Comparison of ENCODE assay signal across 8 cellular contexts in genomic region chr10:43137971-43138756, GRCh38. TPM values are rescaled to one million over a fixed set of nuclear protein-coding genes. Genes with fewer than 3 reads are reported as not detected.
A peak's percentile ranks its signal among the peaks of the same experiment; 100 is the strongest.
DNase-seq lines count a peak whose midpoint lies in the region; ATAC-seq and TF ChIP-seq lines count a peak whose summit lies in the region.

A gene with protein sequence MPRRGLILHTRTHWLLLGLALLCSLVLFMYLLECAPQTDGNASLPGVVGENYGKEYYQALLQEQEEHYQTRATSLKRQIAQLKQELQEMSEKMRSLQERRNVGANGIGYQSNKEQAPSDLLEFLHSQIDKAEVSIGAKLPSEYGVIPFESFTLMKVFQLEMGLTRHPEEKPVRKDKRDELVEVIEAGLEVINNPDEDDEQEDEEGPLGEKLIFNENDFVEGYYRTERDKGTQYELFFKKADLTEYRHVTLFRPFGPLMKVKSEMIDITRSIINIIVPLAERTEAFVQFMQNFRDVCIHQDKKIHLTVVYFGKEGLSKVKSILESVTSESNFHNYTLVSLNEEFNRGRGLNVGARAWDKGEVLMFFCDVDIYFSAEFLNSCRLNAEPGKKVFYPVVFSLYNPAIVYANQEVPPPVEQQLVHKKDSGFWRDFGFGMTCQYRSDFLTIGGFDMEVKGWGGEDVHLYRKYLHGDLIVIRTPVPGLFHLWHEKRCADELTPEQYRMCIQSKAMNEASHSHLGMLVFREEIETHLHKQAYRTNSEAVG (plus strand): TSS chr10:43138445. CDS start chr10:43155150, 16,705 bp downstream.

- no peaks in the 10 kb centered on the region for H3K27me3 ChIP-seq in left lung

- H3K27ac Mint-ChIP-seq in dendritic cell treated with granulocyte-macrophage colony-stimulating factor and Interleukin-4, amounts not matched to agents 40 ng/mL and 50 ng/mL, for 4 days: peak within 1 kb of the TSS; percentile 90

- no peaks in the 10 kb centered on the region for H3K36me3 ChIP-seq in left lung

- peak within 1 kb of the TSS; percentile 97 for H3K4me3 Mint-ChIP-seq in dendritic cell treated with granulocyte-macrophage colony-stimulating factor and Interleukin-4, amounts not matched to agents 40 ng/mL and 50 ng/mL, for 4 days

- DNase-seq in Ammon's horn (ENCODE audit: low spot score): peak; percentile 80
- peak; percentile 45 for DNase-seq in NCI-H526 treated with DMSO at 0.1 percent for 48 hours (lab: John Stamatoyannopoulos, UW)
- peak; percentile 85 for DNase-seq in activated CD4-positive, alpha-beta T cell treated with anti-CD3 and anti-CD28 coated beads, Interleukin-2, amount 50 U/mL, for 1 hour
- DNase-seq in left lung: peak; percentile 89 to 97
- peak; percentile 79 for DNase-seq in stimulated activated CD4-positive, alpha-beta T cell treated with anti-CD3 and anti-CD28 coated beads, Interleukin-2, amount 100 ng/mL, for 4 hours (ENCODE audit: low read depth)

- peaks cover 60% of the 10 kb centered on the region for H3K4me1 Mint-ChIP-seq in dendritic cell treated with granulocyte-macrophage colony-stimulating factor and Interleukin-4, amounts not matched to agents 40 ng/mL and 50 ng/mL, for 4 days (ENCODE audit: low read depth)

- peak; percentile 70 for ATAC-seq in HG03354 (IDR thresholded peaks at IDR 0.05; ENCODE audit: poor library complexity, severe bottlenecking, unreplicated experiment)
- peak; percentile 94 for ATAC-seq in left lung

- peaks cover 32% of the 10 kb centered on the region for H3K36me3 Mint-ChIP-seq in dendritic cell treated with granulocyte-macrophage colony-stimulating factor and Interleukin-4, amounts not matched to agents 40 ng/mL and 50 ng/mL, for 4 days (ENCODE audit: low read depth)

- H3K9me3 ChIP-seq in left lung: no peaks in the 10 kb centered on the region

- intact Hi-C loops in dendritic cell treated with granulocyte-macrophage colony-stimulating factor and Interleukin-4, amounts not matched to agents 40 ng/mL and 50 ng/mL, for 4 days (cut with micrococcal nuclease): no loop called here
- intact Hi-C loops in left lung (cut with DNase I): no loop called here

- H3K27ac ChIP-seq in left lung: peak within 1 kb of the TSS; percentile 96 to 97

- peak within 1 kb of the TSS; percentile 82 to 96 for H3K4me3 ChIP-seq in left lung

- TF ChIP-seq POLR2A in GM19099 (IDR thresholded peaks at IDR 0.05; ENCODE audit: extremely low read depth, insufficient read length, low read depth): peak; percentile 91

- no peak for TF ChIP-seq CTCF in left lung (IDR thresholded peaks at IDR 0.05)

- peaks cover 25 to 58% of the 10 kb centered on the region in 2 donors for H3K4me1 ChIP-seq in left lung

- H3K9me3 Mint-ChIP-seq in dendritic cell treated with granulocyte-macrophage colony-stimulating factor and Interleukin-4, amounts not matched to agents 40 ng/mL and 50 ng/mL, for 4 days: no peaks in the 10 kb centered on the region

- H3K27me3 Mint-ChIP-seq in dendritic cell treated with granulocyte-macrophage colony-stimulating factor and Interleukin-4, amounts not matched to agents 40 ng/mL and 50 ng/mL, for 4 days: no peaks in the 10 kb centered on the region

RNA-seq across cellular contexts. Expression of the gene that starts here (rescaled TPM):
- 10 to 100 TPM; 32.4 to 39.9 TPM for total RNA-seq in left lung

Comparison
In these comparisons a context has a peak if more than half of its experiments do, and no peak if none do; other contexts are left out.
1. Peak in every context shown above with its lines: DNase-seq, ATAC-seq, H3K4me3 ChIP-seq and H3K27ac ChIP-seq.